1 cellular context compared by ENCODE assay signal in the genomic region with DNA sequence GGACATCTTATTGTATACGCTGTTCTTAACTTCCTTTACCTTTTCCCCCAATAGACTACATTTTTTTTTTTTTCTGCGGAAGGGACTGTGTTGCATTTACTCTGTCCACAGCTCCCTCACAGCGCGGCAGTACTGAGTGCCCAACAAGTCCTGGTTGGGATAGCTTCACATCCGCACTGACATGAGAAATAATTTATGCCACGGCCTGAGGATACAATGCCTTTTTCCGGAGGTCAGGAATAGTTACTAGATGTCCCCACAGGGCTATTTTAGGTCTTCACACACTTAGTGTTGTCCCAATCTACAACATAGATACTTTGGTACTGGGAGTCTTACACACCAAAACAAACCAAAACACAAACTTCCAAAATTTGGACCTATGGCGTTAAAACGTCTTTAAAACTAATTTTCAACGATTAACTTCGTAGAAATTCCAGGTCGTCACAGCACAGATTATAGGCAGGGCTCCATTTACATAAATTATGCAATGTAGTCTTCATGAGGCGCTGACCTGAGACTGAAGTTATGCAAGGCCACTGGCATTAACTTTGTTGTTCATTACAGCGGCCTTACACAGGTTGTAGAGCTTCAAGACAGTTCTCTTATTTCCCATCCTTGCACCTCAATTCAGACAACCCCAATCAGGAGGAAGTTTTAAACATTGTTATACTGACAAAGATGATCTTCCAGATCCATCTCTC.
A peak's percentile ranks its signal among the peaks of the same experiment; 100 is the strongest.
TF ChIP-seq lines count a peak whose summit lies in the region.

No MANE protein-coding gene starts in this region.

TF ChIP-seq in HepG2, 621 proteins besides CTCF, POLR2A, EP300 and RAD21 (continued from another document and continues in another):
- TF ChIP-seq ZNF704 (CRISPR knock-in tag; IDR thresholded peaks at IDR 0.05; ENCODE audit: borderline replicate concordance) (no peak), ZNF235 (CRISPR knock-in tag; IDR thresholded peaks at IDR 0.05; ENCODE audit: borderline replicate concordance) (no peak), ATAD3A (CRISPR knock-in tag; IDR thresholded peaks at IDR 0.05) (no peak), SP4 (CRISPR knock-in tag; IDR thresholded peaks at IDR 0.05) (no peak), WIZ (CRISPR knock-in tag; IDR thresholded peaks at IDR 0.05) (0 out of 2 replicates have a peak, but pooled peaks have one; percentile 38), SRY (CRISPR knock-in tag; IDR thresholded peaks at IDR 0.05) (no peak), ZNF781 (CRISPR knock-in tag; IDR thresholded peaks at IDR 0.05; ENCODE audit: borderline replicate concordance, not compliant biosample characterization) (no peak), SP1 (IDR thresholded peaks at IDR 0.05) (no peak), SP1 (CRISPR knock-in tag; IDR thresholded peaks at IDR 0.05) (no peak), ZNF782 (CRISPR knock-in tag; IDR thresholded peaks at IDR 0.05; ENCODE audit: borderline replicate concordance) (no peak), IKZF5 (CRISPR knock-in tag; IDR thresholded peaks at IDR 0.05) (no peak), ZNF431 (CRISPR knock-in tag; IDR thresholded peaks at IDR 0.05; ENCODE audit: borderline replicate concordance, low read depth) (no peak), ZNF577 (CRISPR knock-in tag; IDR thresholded peaks at IDR 0.05; ENCODE audit: borderline replicate concordance, low read depth) (no peak), RFX5 (IDR thresholded peaks at IDR 0.05; ENCODE audit: low read depth, low read length) (no peak), FOXO1 (CRISPR knock-in tag; IDR thresholded peaks at IDR 0.05) (no peak), NR2F1 (CRISPR knock-in tag; IDR thresholded peaks at IDR 0.05) (no peak), NR0B2 (CRISPR knock-in tag; IDR thresholded peaks at IDR 0.05) (no peak), ZNF75D (CRISPR knock-in tag; IDR thresholded peaks at IDR 0.05; ENCODE audit: borderline replicate concordance) (no peak), ARID5B (CRISPR knock-in tag; IDR thresholded peaks at IDR 0.05) (peak; percentile 38; the same call in 1 of the 2 replicates), ZNF326 (CRISPR knock-in tag; IDR thresholded peaks at IDR 0.05; ENCODE audit: borderline replicate concordance) (no peak), CC2D1A (CRISPR knock-in tag; IDR thresholded peaks at IDR 0.05) (no peak), SCMH1 (CRISPR knock-in tag; IDR thresholded peaks at IDR 0.05; ENCODE audit: borderline replicate concordance) (no peak), GLMP (CRISPR knock-in tag; IDR thresholded peaks at IDR 0.05; ENCODE audit: borderline replicate concordance) (no peak), IRX3 (CRISPR knock-in tag; IDR thresholded peaks at IDR 0.05; ENCODE audit: borderline replicate concordance, low read depth) (0 out of 2 replicates have a peak, but pooled peaks have one; percentile 9), ZFY (CRISPR knock-in tag; IDR thresholded peaks at IDR 0.05) (no peak), THAP8 (CRISPR knock-in tag; IDR thresholded peaks at IDR 0.05; ENCODE audit: borderline replicate concordance) (no peak), ZBTB8A (CRISPR knock-in tag; IDR thresholded peaks at IDR 0.05; ENCODE audit: borderline replicate concordance, low read depth) (no peak), HNF1A (IDR thresholded peaks at IDR 0.05; ENCODE audit: low read depth) (no peak), HNF1A (CRISPR knock-in tag; IDR thresholded peaks at IDR 0.05; ENCODE audit: borderline replicate concordance) (no peak), ZNF24 (IDR thresholded peaks at IDR 0.05) (no peak), ZNF709 (CRISPR knock-in tag; IDR thresholded peaks at IDR 0.05) (no peak), ERF (CRISPR knock-in tag; IDR thresholded peaks at IDR 0.05) (no peak), ZNF207 (IDR thresholded peaks at IDR 0.05; ENCODE audit: borderline replicate concordance) (no peak), FIP1L1 (IDR thresholded peaks at IDR 0.05; ENCODE audit: borderline replicate concordance, insufficient read depth, low read depth, low read length) (no peak), ZNF749 (CRISPR knock-in tag; IDR thresholded peaks at IDR 0.05; ENCODE audit: borderline replicate concordance) (0 out of 2 replicates have a peak, but pooled peaks have one; percentile 5), MAFG (CRISPR knock-in tag; IDR thresholded peaks at IDR 0.05) (no peak), THAP7 (CRISPR knock-in tag; IDR thresholded peaks at IDR 0.05) (no peak), ZNF101 (CRISPR knock-in tag; IDR thresholded peaks at IDR 0.05; ENCODE audit: borderline replicate concordance, low read depth) (no peak), NFKBIZ (CRISPR knock-in tag; IDR thresholded peaks at IDR 0.05) (no peak), KLF12 (CRISPR knock-in tag; IDR thresholded peaks at IDR 0.05; ENCODE audit: borderline replicate concordance) (no peak), ETV6 (CRISPR knock-in tag; conservative IDR thresholded peaks at IDR 0.05) (no peak)
- TF ChIP-seq, protein P1, sequence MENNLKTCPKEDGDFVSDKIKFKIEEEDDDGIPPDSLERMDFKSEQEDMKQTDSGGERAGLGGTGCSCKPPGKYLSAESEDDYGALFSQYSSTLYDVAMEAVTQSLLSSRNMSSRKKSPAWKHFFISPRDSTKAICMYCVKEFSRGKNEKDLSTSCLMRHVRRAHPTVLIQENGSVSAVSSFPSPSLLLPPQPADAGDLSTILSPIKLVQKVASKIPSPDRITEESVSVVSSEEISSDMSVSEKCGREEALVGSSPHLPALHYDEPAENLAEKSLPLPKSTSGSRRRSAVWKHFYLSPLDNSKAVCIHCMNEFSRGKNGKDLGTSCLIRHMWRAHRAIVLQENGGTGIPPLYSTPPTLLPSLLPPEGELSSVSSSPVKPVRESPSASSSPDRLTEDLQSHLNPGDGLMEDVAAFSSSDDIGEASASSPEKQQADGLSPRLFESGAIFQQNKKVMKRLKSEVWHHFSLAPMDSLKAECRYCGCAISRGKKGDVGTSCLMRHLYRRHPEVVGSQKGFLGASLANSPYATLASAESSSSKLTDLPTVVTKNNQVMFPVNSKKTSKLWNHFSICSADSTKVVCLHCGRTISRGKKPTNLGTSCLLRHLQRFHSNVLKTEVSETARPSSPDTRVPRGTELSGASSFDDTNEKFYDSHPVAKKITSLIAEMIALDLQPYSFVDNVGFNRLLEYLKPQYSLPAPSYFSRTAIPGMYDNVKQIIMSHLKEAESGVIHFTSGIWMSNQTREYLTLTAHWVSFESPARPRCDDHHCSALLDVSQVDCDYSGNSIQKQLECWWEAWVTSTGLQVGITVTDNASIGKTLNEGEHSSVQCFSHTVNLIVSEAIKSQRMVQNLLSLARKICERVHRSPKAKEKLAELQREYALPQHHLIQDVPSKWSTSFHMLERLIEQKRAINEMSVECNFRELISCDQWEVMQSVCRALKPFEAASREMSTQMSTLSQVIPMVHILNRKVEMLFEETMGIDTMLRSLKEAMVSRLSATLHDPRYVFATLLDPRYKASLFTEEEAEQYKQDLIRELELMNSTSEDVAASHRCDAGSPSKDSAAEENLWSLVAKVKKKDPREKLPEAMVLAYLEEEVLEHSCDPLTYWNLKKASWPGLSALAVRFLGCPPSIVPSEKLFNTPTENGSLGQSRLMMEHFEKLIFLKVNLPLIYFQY (CRISPR knock-in tag; IDR thresholded peaks at IDR 0.05; ENCODE audit: borderline replicate concordance) = no peak
